In genomic region chr18:22558945-22559385, GRCh38 we compare ENCODE assay signal across 8 cellular contexts.
DNase-seq lines count a peak whose midpoint lies in the region; ATAC-seq and TF ChIP-seq lines count a peak whose summit lies in the region.

No MANE protein-coding gene starts in this region.

- H3K9me3 Mint-ChIP-seq in activated T-cell treated with anti-CD3 and anti-CD28 coated beads, Interleukin-2, amount 50 U/mL, for 72 hours: no peaks in the 10 kb centered on the region
- no peaks in the 10 kb centered on the region for H3K9me3 Mint-ChIP-seq in activated naive CD4-positive, alpha-beta T cell treated with anti-CD3 and anti-CD28 coated beads, Interleukin-2, amount 50 U/mL, for 72 hours

- peaks cover 30% of the 10 kb centered on the region for H3K27me3 Mint-ChIP-seq in activated T-cell treated with anti-CD3 and anti-CD28 coated beads, Interleukin-2, amount 50 U/mL, for 72 hours (ENCODE audit: low read depth)

- no peak overlapping the region for H3K27ac Mint-ChIP-seq in activated T-cell treated with anti-CD3 and anti-CD28 coated beads, Interleukin-2, amount 50 U/mL, for 72 hours
- no peak overlapping the region for H3K27ac Mint-ChIP-seq in activated naive CD4-positive, alpha-beta T cell treated with anti-CD3 and anti-CD28 coated beads, Interleukin-2, amount 50 U/mL, for 72 hours

- H3K27ac ChIP-seq in mucosa of rectum (ENCODE audit: low read depth in 2 of 2, low read length in 2 of 2): no peak overlapping the region
- peak overlapping the region; percentile 92 to 96 for H3K27ac ChIP-seq in uterus

- H3K27me3 ChIP-seq in mucosa of rectum (ENCODE audit: control insufficient read depth in 2 of 2, insufficient read depth in 2 of 2, low read length in 2 of 2) (no peaks in the 10 kb centered on the region), uterus (no peaks in the 10 kb centered on the region)

- no peaks in the 10 kb centered on the region for H3K36me3 ChIP-seq in mucosa of rectum (ENCODE audit: control insufficient read depth in 2 of 2, insufficient read depth in 2 of 2, low read length in 2 of 2)
- no peaks in the 10 kb centered on the region for H3K36me3 ChIP-seq in uterus

- no peaks in the 10 kb centered on the region for H3K9me3 ChIP-seq in mucosa of rectum (ENCODE audit: control insufficient read depth in 2 of 2, low read length in 2 of 2)
- no peaks in the 10 kb centered on the region for H3K9me3 ChIP-seq in uterus

- no peak for TF ChIP-seq POLR2A in uterus (IDR thresholded peaks at IDR 0.05)

- H3K36me3 Mint-ChIP-seq in activated T-cell treated with anti-CD3 and anti-CD28 coated beads, Interleukin-2, amount 50 U/mL, for 72 hours (ENCODE audit: insufficient read depth in 2 of 2): peaks cover 0 to 2% of the 10 kb centered on the region in 2 donors
- peaks cover 0 to 12% of the 10 kb centered on the region in 2 donors for H3K36me3 Mint-ChIP-seq in activated naive CD4-positive, alpha-beta T cell treated with anti-CD3 and anti-CD28 coated beads, Interleukin-2, amount 50 U/mL, for 72 hours

- intact Hi-C loops in uterus (cut with DNase I; ENCODE audit: low total_unique reads): loop anchor here (5.0 kb wide), 1 partner anchor 212 kb away; no protein-coding TSS in a partner anchor

- H3K4me3 ChIP-seq in epithelial cell of esophagus (ENCODE audit: low read length) (peak overlapping the region; percentile 48), mucosa of rectum (ENCODE audit: low read length in 2 of 2) (peak overlapping the region; percentile 61 to 67), uterus (peak overlapping the region; percentile 41 to 52)

- ATAC-seq in activated T-cell treated with anti-CD3 and anti-CD28 coated beads, Interleukin-2, amount 50 U/mL, for 72 hours (replicated peaks in 1 of 2): no peak
- ATAC-seq in activated naive CD4-positive, alpha-beta T cell treated with anti-CD3 and anti-CD28 coated beads, Interleukin-2, amount 50 U/mL, for 72 hours: no peak
- ATAC-seq in HG03196 (IDR thresholded peaks at IDR 0.05; ENCODE audit: unreplicated experiment): no peak

- H3K4me1 Mint-ChIP-seq in activated T-cell treated with anti-CD3 and anti-CD28 coated beads, Interleukin-2, amount 50 U/mL, for 72 hours (ENCODE audit: low read depth): no peaks in the 10 kb centered on the region

- TF ChIP-seq CTCF in epithelial cell of esophagus (IDR thresholded peaks at IDR 0.05; ENCODE audit: insufficient read depth, low read depth, low read length, missing control alignments) (no peak), uterus (IDR thresholded peaks at IDR 0.05) (no peak)

- H3K4me1 ChIP-seq in mucosa of rectum (ENCODE audit: control insufficient read depth in 2 of 2, insufficient read depth in 2 of 2, low read length in 2 of 2): peaks cover 0 to 7% of the 10 kb centered on the region in 2 donors
- H3K4me1 ChIP-seq in uterus: peaks cover 4% of the 10 kb centered on the region in 2 donors

- no peak for DNase-seq in activated T-cell treated with anti-CD3 and anti-CD28 coated beads, Interleukin-2, amount 50 U/mL, for 72 hours
- DNase-seq in activated T-cell treated with anti-CD3 and anti-CD28 coated beads, Interleukin-2, amount 50 U/mL, for 48 hours: no peak
- peak; percentile 59 for DNase-seq in epithelial cell of esophagus (ENCODE audit: low read depth)
- DNase-seq in uterus: peak; percentile 65 to 75
- no peak for DNase-seq in cerebellar cortex (ENCODE audit: low spot score)
- DNase-seq in activated naive CD4-positive, alpha-beta T cell treated with anti-CD3 and anti-CD28 coated beads, Interleukin-2, amount 50 U/mL, for 72 hours (ENCODE audit: low spot score in 2 of 2): no peak

- H3K4me3 Mint-ChIP-seq in activated T-cell treated with anti-CD3 and anti-CD28 coated beads, Interleukin-2, amount 50 U/mL, for 72 hours: peak overlapping the region; percentile 15 to 61

- peak overlapping the region in 1 of 2 donors; percentile 55 for H3K9ac ChIP-seq in mucosa of rectum (ENCODE audit: low read depth in 1 of 2, low read length in 2 of 2)

Comparison
In these comparisons a context has a peak if more than half of its experiments do, and no peak if none do; other contexts are left out.
1. DNase-seq: peak in epithelial cell of esophagus (single experiment) and uterus (2 of 2); none in activated T-cell treated with anti-CD3 and anti-CD28 coated beads, Interleukin-2, amount 50 U/mL, for 72 hours (0 of 2), activated T-cell treated with anti-CD3 and anti-CD28 coated beads, Interleukin-2, amount 50 U/mL, for 48 hours (0 of 2), cerebellar cortex (single experiment) and activated naive CD4-positive, alpha-beta T cell treated with anti-CD3 and anti-CD28 coated beads, Interleukin-2, amount 50 U/mL, for 72 hours (0 of 2).
2. H3K27ac ChIP-seq: peak in uterus (2 of 2); none in mucosa of rectum (0 of 2).
3. Peak in every context shown above with its lines, with median percentiles within 50 percentile points of each other: H3K4me3 ChIP-seq.